ENCODE assay signal across 8 cellular contexts in the genomic region with DNA sequence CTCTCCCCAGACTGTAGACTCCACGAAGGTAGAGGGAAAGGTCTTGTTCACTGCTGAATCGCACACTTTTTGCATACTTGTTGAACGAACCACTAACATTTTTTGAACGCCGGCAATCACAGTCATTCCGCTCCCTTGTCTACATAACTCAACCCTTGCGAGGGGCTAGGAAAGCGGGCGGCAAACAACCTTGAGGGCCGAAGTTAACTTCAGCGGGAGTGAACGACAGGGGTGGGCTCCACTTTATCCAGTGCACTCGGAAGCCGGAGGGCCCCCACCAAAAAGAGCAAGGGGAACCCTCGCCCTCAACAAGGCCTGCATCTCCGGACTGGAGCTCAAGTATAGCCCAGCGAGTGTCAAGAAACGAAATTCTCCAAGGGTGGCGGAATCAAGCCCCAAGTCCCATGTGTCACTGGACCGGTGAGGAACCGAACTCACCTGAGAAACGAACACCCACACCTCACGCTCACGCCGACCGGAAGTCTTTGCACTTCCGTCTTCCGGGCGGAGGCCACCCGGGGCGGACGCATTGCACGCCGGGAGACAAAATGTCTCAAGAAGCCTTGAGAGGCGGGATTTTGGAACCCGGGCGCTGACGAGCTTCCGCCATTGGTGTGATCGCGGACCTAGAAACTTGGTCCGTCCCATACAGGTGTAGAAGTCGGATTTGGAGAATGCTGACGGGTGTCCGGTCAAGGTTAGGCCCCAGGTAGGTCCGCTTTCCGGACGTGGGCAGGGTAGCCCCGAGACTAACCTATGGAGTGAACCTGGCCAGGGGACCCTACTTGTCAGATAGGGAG. TPM values are rescaled to one million over a fixed set of nuclear protein-coding genes. Genes with fewer than 3 reads are reported as not detected.
DNase-seq lines count a peak whose midpoint lies in the region; ATAC-seq and TF ChIP-seq lines count a peak whose summit lies in the region.

A gene (minus strand): TSS at position 484 of the 800 bp plus-strand sequence. CDS start 1,644 bp downstream, outside the sequence.

- peak within 1 kb of the TSS; percentile 99 for H3K4me3 Mint-ChIP-seq in activated B cell treated with CpG ODN at 0.5 μM for 24 hours

- intact Hi-C loops in activated B cell treated with CpG ODN at 0.5 μM for 24 hours (cut with micrococcal nuclease), result loop anchor here (1.0 to 5.0 kb wide), 7 partner anchors 39 to 1138 kb away; a partner anchor contains a TSS

- ATAC-seq in GM18868 (IDR thresholded peaks at IDR 0.05; ENCODE audit: unreplicated experiment), result peak; percentile 97
- peak; percentile 99 for ATAC-seq in HG03108 (IDR thresholded peaks at IDR 0.05; ENCODE audit: unreplicated experiment)
- peak; percentile 94 for ATAC-seq in activated B cell treated with CpG ODN at 0.5 μM for 24 hours (ENCODE audit: low read depth)

- H3K4me3 ChIP-seq in AG04449 (ENCODE audit: low read depth, low read length), result peak within 1 kb of the TSS; percentile 95

- POLR2A ChIA-PET in AG04449 (lab: Yijun Ruan, JAX) (interaction anchor here (1.2 to 1.6 kb wide), 2 partner anchors 10 to 39 kb away, joined by 6 to 11 read pairs; a partner anchor contains a TSS), activated B cell treated with CpG ODN at 0.5 μM for 24 hours (lab: Charles Lee) (interaction anchor here (0.6 to 4.4 kb wide), 12 partner anchors 9 to 1139 kb away, joined by 3 to 72 read pairs (median 4); a partner anchor contains a TSS)

- CTCF ChIA-PET in AG04449 (lab: Yijun Ruan, JAX) (interaction anchor here (0.8 to 2.9 kb wide), 7 partner anchors 9 to 278 kb away, joined by 3 to 15 read pairs (median 7); a partner anchor contains a TSS), activated B cell treated with CpG ODN at 0.5 μM for 24 hours (lab: Charles Lee) (interaction anchor here (1.0 to 1.1 kb wide), 3 partner anchors 15 to 105 kb away, joined by 3 to 4 read pairs (median 3); no protein-coding TSS in a partner anchor)

- H3K27ac Mint-ChIP-seq in activated B cell treated with CpG ODN at 0.5 μM for 24 hours, result peak within 1 kb of the TSS; percentile 96

- no peaks in the 10 kb centered on the region for H3K9me3 Mint-ChIP-seq in activated B cell treated with CpG ODN at 0.5 μM for 24 hours

- peak; percentile 33 for DNase-seq in AG04449 (ENCODE audit: low read depth, low spot score)
- peak; percentile 94 for DNase-seq in NCI-H2196 (lab: John Stamatoyannopoulos, UW; ENCODE audit: unreplicated experiment)
- peak; percentile 78 for DNase-seq in activated B cell treated with CpG ODN at 0.5 μM for 24 hours
- peak in 60 of 61 donors; percentile 20 to 92 (median 77) for DNase-seq in caudate nucleus (lab: John Stamatoyannopoulos, UW)
- peak; percentile 91 for DNase-seq in iris pigment epithelial cell (ENCODE audit: low read depth)
- DNase-seq in stimulated activated CD4-positive, alpha-beta T cell treated with anti-CD3 and anti-CD28 coated beads, Interleukin-12 subunit alpha, Interleukin-12 subunit beta, amount 100 ng/mL, for 24 hours (ENCODE audit: low read depth in 2 of 2), result peak; percentile 85 to 86

- no peaks in the 10 kb centered on the region for H3K27me3 Mint-ChIP-seq in activated B cell treated with CpG ODN at 0.5 μM for 24 hours

- peaks cover 48% of the 10 kb centered on the region for H3K36me3 Mint-ChIP-seq in activated B cell treated with CpG ODN at 0.5 μM for 24 hours (ENCODE audit: low read depth)

- H3K4me1 Mint-ChIP-seq in activated B cell treated with CpG ODN at 0.5 μM for 24 hours, result peaks cover 43% of the 10 kb centered on the region

- TF ChIP-seq CTCF in AG04449 (IDR thresholded peaks at IDR 0.05; ENCODE audit: insufficient read depth, low read length, missing control alignments) (no peak), activated B cell treated with CpG ODN at 0.5 μM for 24 hours (IDR thresholded peaks at IDR 0.05) (no peak)

- no peak within 1 kb of the TSS for H3K27ac ChIP-seq in caudate nucleus (ENCODE audit: low read depth, low read length)

RNA-seq across cellular contexts. Expression of the gene that starts here (rescaled TPM):
- total RNA-seq in activated B cell treated with CpG ODN at 0.5 μM for 24 hours, result 29.5 and 35.5 TPM in 2 replicates

Comparison
In these comparisons a context has a peak if more than half of its experiments do, and no peak if none do; other contexts are left out.
1. DNase-seq: peak in every context shown above with its lines; median percentile 94 in NCI-H2196; 91 in iris pigment epithelial cell; 86 in stimulated activated CD4-positive, alpha-beta T cell treated with anti-CD3 and anti-CD28 coated beads, Interleukin-12 subunit alpha, Interleukin-12 subunit beta, amount 100 ng/mL, for 24 hours; 78 in activated B cell treated with CpG ODN at 0.5 μM for 24 hours; 77 in caudate nucleus; 33 in AG04449.